ENCODE assay signal across 15 cellular contexts in the genomic region with DNA sequence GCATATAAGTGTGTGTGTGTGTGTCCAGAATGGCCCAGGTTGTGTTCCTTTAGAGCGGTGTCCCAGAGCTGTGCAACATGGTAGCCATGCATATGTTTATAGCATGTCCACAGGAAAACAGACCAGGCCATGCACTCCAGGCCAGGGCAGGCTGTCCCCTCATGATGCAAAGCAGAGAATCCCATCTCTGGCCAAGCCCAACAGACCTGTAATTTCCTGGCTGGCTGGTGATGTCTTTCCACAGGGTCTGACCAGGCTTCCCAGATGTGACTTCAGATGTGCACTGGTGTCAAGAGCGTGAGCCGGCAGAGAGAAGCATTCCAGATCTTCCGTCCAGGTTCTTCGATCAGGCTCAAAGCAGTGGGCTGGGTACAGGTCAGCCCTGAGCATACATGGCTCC.
"Had no signal": no experiment of that assay in that cellular context is flagged by ENCODE, and none has a peak within 500 bp of the region (broad histone marks: within the 10 kb centered on the region; RNA-seq: fewer than 3 reads in every experiment).

No MANE protein-coding gene starts in this region.

- H3K4me3 Mint-ChIP-seq: activated CD4-positive, alpha-beta memory T cell treated with anti-CD3 and anti-CD28 coated beads for 36 hours; activated naive CD8-positive, alpha-beta T cell treated with anti-CD3 and anti-CD28 coated beads, Interleukin-2, amount 10 ng/mL, durations not matched to agents 7 days and 5 days; activated T-cell treated with anti-CD3 and anti-CD28 coated beads, Interleukin-2, amount 50 U/mL, for 4 hours; stimulated activated memory B cell treated with anti-CD40 and anti-IgM and Interleukin-4, amounts not matched to agents 10 μg/mL and 1 μg/mL and 100 μg/mL, for 72 hours; T-helper 1 cell treated with Interleukin-12 subunit alpha and Interleukin-12 subunit beta and Interleukin-4 antibody, amounts not matched to agents 30 μg/mL and 1 μg/mL, for 36 hours had no signal

- H3K27ac ChIP-seq: hepatocyte, left lung, tibial nerve, uterus, WERI-Rb-1 had no signal

- H3K4me1 ChIP-seq: left lung, uterus had no signal

- H3K9me3 ChIP-seq: left lung, tibial nerve, uterus had no signal

- H3K36me3 ChIP-seq: left lung, tibial nerve, uterus, WERI-Rb-1 had no signal

- H3K27ac Mint-ChIP-seq: activated CD4-positive, alpha-beta memory T cell treated with anti-CD3 and anti-CD28 coated beads for 36 hours; T-helper 1 cell treated with Interleukin-12 subunit alpha and Interleukin-12 subunit beta and Interleukin-4 antibody, amounts not matched to agents 30 μg/mL and 1 μg/mL, for 36 hours had no signal

- ATAC-seq: left lung; stimulated activated memory B cell treated with anti-CD40 and anti-IgM and Interleukin-4, amounts not matched to agents 10 μg/mL and 1 μg/mL and 100 μg/mL, for 72 hours had no signal

- H3K36me3 Mint-ChIP-seq: activated CD4-positive, alpha-beta memory T cell treated with anti-CD3 and anti-CD28 coated beads for 36 hours; stimulated activated memory B cell treated with anti-CD40 and anti-IgM and Interleukin-4, amounts not matched to agents 10 μg/mL and 1 μg/mL and 100 μg/mL, for 72 hours had no signal

- H3K27me3 ChIP-seq: hepatocyte, left lung, tibial nerve, uterus had no signal

- H3K4me3 ChIP-seq: hepatocyte, left lung, tibial nerve, uterus had no signal

- DNase-seq: activated CD4-positive, alpha-beta memory T cell treated with anti-CD3 and anti-CD28 coated beads for 36 hours; activated effector memory CD4-positive, alpha-beta T cell treated with Interleukin-2 at 50 U/mL for 16 hours; activated naive CD8-positive, alpha-beta T cell treated with anti-CD3 and anti-CD28 coated beads, Interleukin-2, amount 10 ng/mL, durations not matched to agents 7 days and 5 days; activated T-cell treated with anti-CD3 and anti-CD28 coated beads, Interleukin-2, amount 50 U/mL, for 4 hours; anterior cingulate cortex; cerebellar nuclear complex; islet precursor cell; left lung; stimulated activated CD4-positive, alpha-beta T cell treated with anti-CD3 and anti-CD28 coated beads, Interleukin-2, amount 100 ng/mL, for 48 hours; uterus had no signal

- H3K9me3 Mint-ChIP-seq: activated CD4-positive, alpha-beta memory T cell treated with anti-CD3 and anti-CD28 coated beads for 36 hours; activated naive CD8-positive, alpha-beta T cell treated with anti-CD3 and anti-CD28 coated beads, Interleukin-2, amount 10 ng/mL, durations not matched to agents 7 days and 5 days; activated T-cell treated with anti-CD3 and anti-CD28 coated beads, Interleukin-2, amount 50 U/mL, for 4 hours; stimulated activated memory B cell treated with anti-CD40 and anti-IgM and Interleukin-4, amounts not matched to agents 10 μg/mL and 1 μg/mL and 100 μg/mL, for 72 hours; T-helper 1 cell treated with Interleukin-12 subunit alpha and Interleukin-12 subunit beta and Interleukin-4 antibody, amounts not matched to agents 30 μg/mL and 1 μg/mL, for 36 hours had no signal

- H3K4me2 ChIP-seq: hepatocyte had no signal

- H3K27me3 Mint-ChIP-seq: activated naive CD8-positive, alpha-beta T cell treated with anti-CD3 and anti-CD28 coated beads, Interleukin-2, amount 10 ng/mL, durations not matched to agents 7 days and 5 days; stimulated activated memory B cell treated with anti-CD40 and anti-IgM and Interleukin-4, amounts not matched to agents 10 μg/mL and 1 μg/mL and 100 μg/mL, for 72 hours had no signal
